Comparison of ENCODE assay signal across 23 cellular contexts in the genomic region with DNA sequence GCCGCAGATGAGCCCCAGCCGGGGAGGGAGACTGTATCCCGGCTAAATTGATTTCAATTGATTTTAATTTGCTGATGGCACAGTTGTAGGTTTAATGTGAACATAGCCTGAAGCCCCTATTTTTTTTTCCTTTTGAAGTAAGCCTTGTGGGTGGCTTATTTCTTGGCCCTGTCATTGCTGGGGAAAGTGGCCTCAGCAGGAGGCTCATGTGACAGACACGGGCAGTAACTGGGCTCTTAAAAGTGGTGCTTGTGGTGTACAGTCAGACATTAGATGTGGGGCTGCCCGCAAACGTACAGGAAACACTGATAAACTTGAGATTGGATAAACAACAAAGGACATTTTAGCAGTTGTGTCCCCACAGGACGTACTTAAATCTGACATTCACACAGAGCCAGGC.
"Had no signal": no experiment of that assay in that cellular context is flagged by ENCODE, and none has a peak within 500 bp of the region (broad histone marks: within the 10 kb centered on the region; RNA-seq: fewer than 3 reads in every experiment).

No MANE protein-coding gene starts in this region.

- H3K4me1 Mint-ChIP-seq: activated B cell treated with CpG ODN at 0.5 μM for 24 hours; activated naive CD4-positive, alpha-beta T cell treated with anti-CD3 and anti-CD28 coated beads, Interleukin-2, amount 10 ng/mL, durations not matched to agents 7 days and 5 days; stimulated activated naive B cell treated with anti-CD40 and anti-IgM and Interleukin-4, amounts not matched to agents 10 μg/mL and 1 μg/mL and 100 μg/mL, for 72 hours had no signal

- H3K9me3 ChIP-seq: colonic mucosa, testis, vagina had no signal

- H3K27ac ChIP-seq: colonic mucosa, dorsolateral prefrontal cortex, testis, vagina had no signal

- ATAC-seq: activated T-cell treated with anti-CD3 and anti-CD28 coated beads, Interleukin-2, amount 50 U/mL, for 72 hours; effector memory CD8-positive, alpha-beta T cell; esophagus mucosa; natural killer cell treated with Interleukin-12 subunit alpha and Interleukin-12 subunit beta and Interleukin-15 and Interleukin-18, amount 100 ng/mL, for 72 hours; stimulated activated naive B cell treated with anti-CD40 and anti-IgM and Interleukin-4, amounts not matched to agents 10 μg/mL and 1 μg/mL and 100 μg/mL, for 72 hours had no signal

- H3K4me3 Mint-ChIP-seq: activated B cell treated with CpG ODN at 0.5 μM for 24 hours; activated CD4-positive, alpha-beta memory T cell treated with anti-CD3 and anti-CD28 coated beads for 36 hours; activated naive CD4-positive, alpha-beta T cell treated with anti-CD3 and anti-CD28 coated beads, Interleukin-2, amount 10 ng/mL, durations not matched to agents 7 days and 5 days; activated T-cell treated with anti-CD3 and anti-CD28 coated beads, Interleukin-2, amount 50 U/mL, for 72 hours; effector memory CD8-positive, alpha-beta T cell; natural killer cell treated with Interleukin-12 subunit alpha and Interleukin-12 subunit beta and Interleukin-15 and Interleukin-18, amount 100 ng/mL, for 72 hours; stimulated activated naive B cell treated with anti-CD40 and anti-IgM and Interleukin-4, amounts not matched to agents 10 μg/mL and 1 μg/mL and 100 μg/mL, for 72 hours; type B pancreatic cell had no signal

- DNase-seq: activated B cell treated with CpG ODN at 0.5 μM for 24 hours; activated CD4-positive, alpha-beta memory T cell treated with anti-CD3 and anti-CD28 coated beads for 36 hours; activated CD4-positive, alpha-beta T cell treated with anti-CD3 and anti-CD28 coated beads for 48 hours; activated effector memory CD4-positive, alpha-beta T cell treated with Interleukin-2 at 50 U/mL for 16 hours; activated naive CD4-positive, alpha-beta T cell treated with anti-CD3 and anti-CD28 coated beads, Interleukin-2, amount 10 ng/mL, durations not matched to agents 7 days and 5 days; activated T-cell treated with anti-CD3 and anti-CD28 coated beads, Interleukin-2, amount 50 U/mL, for 72 hours; amygdala; colonic mucosa; dorsolateral prefrontal cortex; effector memory CD8-positive, alpha-beta T cell; foreskin melanocyte; hippocampal formation; midbrain; nucleus accumbens; stimulated activated CD4-positive, alpha-beta T cell treated with anti-CD3 and anti-CD28 coated beads, Interleukin-2, amount 100 ng/mL, for 48 hours; stimulated activated CD8-positive, alpha-beta memory T cell treated with anti-CD3 and anti-CD28 coated beads, Interleukin-4, amount 100 ng/mL, for 48 hours; stimulated activated naive B cell treated with anti-CD40 and anti-IgM and Interleukin-4, amounts not matched to agents 10 μg/mL and 1 μg/mL and 100 μg/mL, for 72 hours; T1000; testis had no signal

- H3K36me3 Mint-ChIP-seq: activated naive CD4-positive, alpha-beta T cell treated with anti-CD3 and anti-CD28 coated beads, Interleukin-2, amount 10 ng/mL, durations not matched to agents 7 days and 5 days had no signal

- H3K4me3 ChIP-seq: colonic mucosa, dorsolateral prefrontal cortex, testis, vagina had no signal

- H3K27me3 Mint-ChIP-seq: activated B cell treated with CpG ODN at 0.5 μM for 24 hours; activated naive CD4-positive, alpha-beta T cell treated with anti-CD3 and anti-CD28 coated beads, Interleukin-2, amount 10 ng/mL, durations not matched to agents 7 days and 5 days; type B pancreatic cell had no signal

- H3K36me3 ChIP-seq: colonic mucosa, vagina had no signal

- H3K4me1 ChIP-seq: colonic mucosa, testis, vagina had no signal

- H3K27ac Mint-ChIP-seq: activated B cell treated with CpG ODN at 0.5 μM for 24 hours; activated CD4-positive, alpha-beta memory T cell treated with anti-CD3 and anti-CD28 coated beads for 36 hours; activated naive CD4-positive, alpha-beta T cell treated with anti-CD3 and anti-CD28 coated beads, Interleukin-2, amount 10 ng/mL, durations not matched to agents 7 days and 5 days; activated T-cell treated with anti-CD3 and anti-CD28 coated beads, Interleukin-2, amount 50 U/mL, for 72 hours; effector memory CD8-positive, alpha-beta T cell; natural killer cell treated with Interleukin-12 subunit alpha and Interleukin-12 subunit beta and Interleukin-15 and Interleukin-18, amount 100 ng/mL, for 72 hours; stimulated activated naive B cell treated with anti-CD40 and anti-IgM and Interleukin-4, amounts not matched to agents 10 μg/mL and 1 μg/mL and 100 μg/mL, for 72 hours; type B pancreatic cell had no signal

- H3K27me3 ChIP-seq: colonic mucosa, dorsolateral prefrontal cortex, testis, vagina had no signal
